ENCODE assay signal across 19 cellular contexts in the genomic region with DNA sequence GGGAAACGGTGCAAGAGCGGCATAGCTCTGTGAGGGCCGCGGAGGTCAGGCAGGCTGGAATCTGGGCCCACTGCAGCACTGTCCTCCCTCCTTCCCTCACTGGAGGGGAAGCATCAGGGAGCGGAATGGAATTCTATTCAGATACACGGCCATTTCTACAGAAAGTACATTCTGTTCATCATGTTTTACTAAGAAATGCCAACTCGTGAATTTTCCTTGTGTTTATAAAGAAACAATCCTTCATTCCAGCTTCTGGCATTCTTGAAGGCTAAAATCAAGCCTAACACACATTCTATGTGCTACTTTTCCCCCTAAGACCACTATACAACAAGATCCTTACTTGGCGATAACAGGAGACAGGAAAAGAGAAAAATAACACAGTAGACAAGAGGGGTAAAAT.
DNase-seq lines count a peak whose midpoint lies in the region; ATAC-seq and TF ChIP-seq lines count a peak whose summit lies in the region.
"Had no signal": no experiment of that assay in that cellular context is flagged by ENCODE, and none has a peak within 500 bp of the region (broad histone marks: within the 10 kb centered on the region; RNA-seq: fewer than 3 reads in every experiment).

No MANE protein-coding gene starts in this region.

- TF ChIP-seq EP300 in tibial nerve (IDR thresholded peaks at IDR 0.05): peak in 1 of 2 donors; percentile 41

- H3K27ac ChIP-seq in GM23338 (ENCODE audit: low read depth) (no peak overlapping the region), tibial nerve (peak overlapping the region; percentile 28 to 92 (median 72)), OCI-LY7 (ENCODE audit: low read depth, low read length, poor library complexity, severe bottlenecking) (no peak overlapping the region)
- H3K27ac ChIP-seq: BLaER1 treated with 17β-estradiol and CSF1 and Interleukin-3, amounts not matched to agents 10 nM and 100 nM had no signal

- ATAC-seq in GM23338 (peak; percentile 39; the same call in 2 of the 3 replicates), GM21390 (IDR thresholded peaks at IDR 0.05; ENCODE audit: unreplicated experiment) (no peak), GM18873 (IDR thresholded peaks at IDR 0.05; ENCODE audit: low FRiP score, unreplicated experiment) (no peak)
- ATAC-seq: CD8-positive, alpha-beta T cell; HCT116 had no signal

- no peak overlapping the region for H3K4me3 ChIP-seq in GM23338
- no peak overlapping the region for H3K4me3 ChIP-seq in tibial nerve
- no peak overlapping the region for H3K4me3 ChIP-seq in OCI-LY7 (ENCODE audit: low read depth, low read length, poor library complexity, severe bottlenecking)
- H3K4me3 ChIP-seq: BLaER1 treated with 17β-estradiol and CSF1 and Interleukin-3, amounts not matched to agents 10 nM and 100 nM had no signal

- H3K36me3 ChIP-seq in GM23338 (ENCODE audit: insufficient read depth): 0 out of 2 replicates have a peak, but pooled peaks cover 2% of the 10 kb centered on the region
- peaks cover 0 to 50% (median 6%) of the 10 kb centered on the region in 3 donors for H3K36me3 ChIP-seq in tibial nerve
- peaks cover 6% of the 10 kb centered on the region; the same call in 1 of the 2 replicates for H3K36me3 ChIP-seq in OCI-LY7 (ENCODE audit: insufficient read depth, low read length)

- no peak for DNase-seq in GM23338 (ENCODE audit: low spot score)
- no peak for DNase-seq in endothelial cell (ENCODE audit: low spot score)
- DNase-seq in neural crest cell (ENCODE audit: low read depth, low spot score): no peak
- no peak for DNase-seq in tibial nerve (ENCODE audit: low spot score in 2 of 2)
- no peak for DNase-seq in NCI-H748 treated with DMSO at 0.1 percent for 48 hours (lab: John Stamatoyannopoulos, UW)
- no peak for DNase-seq in OCI-LY7 (ENCODE audit: low spot score)
- DNase-seq: 8988T; Calu3; CD8-positive, alpha-beta T cell; GF-D8; GOT3; H7; HFFc6 had no signal

- peaks cover 5% of the 10 kb centered on the region for H3K36me3 Mint-ChIP-seq in GM23338 (ENCODE audit: low read depth)
- peaks cover 71% of the 10 kb centered on the region for H3K36me3 Mint-ChIP-seq in endothelial cell (ENCODE audit: low read depth, unreplicated experiment)
- peaks cover 19% of the 10 kb centered on the region for H3K36me3 Mint-ChIP-seq in neural crest cell (ENCODE audit: low read depth)
- H3K36me3 Mint-ChIP-seq: CD8-positive, alpha-beta T cell; IgD-negative memory B cell had no signal

- no peak overlapping the region for H2AFZ ChIP-seq in GM23338
- H2AFZ ChIP-seq in OCI-LY7 (ENCODE audit: low read length): no peak overlapping the region

- POLR2A ChIA-PET in OCI-LY7 (lab: Charles Lee): interaction anchor here (0.6 kb wide), 1 partner anchor 1815 kb away, joined by 4 read pairs; no protein-coding TSS in a partner anchor

- WGBS in tibial nerve, 2 donors: 38 to 47% methylated on average over 8 of the region's 8 CpGs

- H3K9me3 Mint-ChIP-seq in GM23338 (no peaks in the 10 kb centered on the region), endothelial cell (ENCODE audit: unreplicated experiment) (no peaks in the 10 kb centered on the region), neural crest cell (peaks cover 3% of the 10 kb centered on the region)
- H3K9me3 Mint-ChIP-seq: CD8-positive, alpha-beta T cell had no signal

- TF ChIP-seq CTCF in GM23338 (conservative IDR thresholded peaks at IDR 0.05; ENCODE audit: low read depth in 2 of 2) (no peak), endothelial cell (IDR thresholded peaks at IDR 0.05; ENCODE audit: unreplicated experiment) (no peak), neural crest cell (conservative IDR thresholded peaks at IDR 0.05) (no peak), tibial nerve (IDR thresholded peaks at IDR 0.05) (no peak), OCI-LY7 (conservative IDR thresholded peaks at IDR 0.05; ENCODE audit: low read length) (no peak)

- H3K9me3 ChIP-seq in tibial nerve (no peaks in the 10 kb centered on the region), OCI-LY7 (ENCODE audit: low read length) (no peaks in the 10 kb centered on the region)
- H3K9me3 ChIP-seq: BLaER1 treated with 17β-estradiol and CSF1 and Interleukin-3, amounts not matched to agents 10 nM and 100 nM had no signal

- BruUV-seq in OCI-LY7 (replicated peaks; lab: Mats Ljungman, UMichigan): no TSS peak

- H3K4me1 Mint-ChIP-seq in GM23338 (no peaks in the 10 kb centered on the region), endothelial cell (ENCODE audit: unreplicated experiment) (peaks cover 2% of the 10 kb centered on the region), neural crest cell (peaks cover 3% of the 10 kb centered on the region)
- H3K4me1 Mint-ChIP-seq: B cell, IgD-negative memory B cell had no signal

- H3K27me3 Mint-ChIP-seq in GM23338 (ENCODE audit: insufficient read depth, low read depth, poor library complexity) (no peaks in the 10 kb centered on the region), endothelial cell (ENCODE audit: unreplicated experiment) (peaks cover 20% of the 10 kb centered on the region), neural crest cell (ENCODE audit: low read depth) (no peaks in the 10 kb centered on the region)
- H3K27me3 Mint-ChIP-seq: B cell, IgD-negative memory B cell had no signal

- H3K79me2 ChIP-seq in GM23338 (replicated peaks; ENCODE audit: insufficient read depth): no peaks in the 10 kb centered on the region
- H3K79me2 ChIP-seq in OCI-LY7 (ENCODE audit: insufficient read depth, low read depth, low read length): no peaks in the 10 kb centered on the region

- no peaks in the 10 kb centered on the region for H3F3A ChIP-seq in GM23338 (replicated peaks; ENCODE audit: low read depth)

- no peaks in the 10 kb centered on the region; the same call in 1 of the 2 replicates for H4K20me1 ChIP-seq in GM23338 (replicated peaks; ENCODE audit: insufficient read depth)
- no peaks in the 10 kb centered on the region for H4K20me1 ChIP-seq in OCI-LY7 (ENCODE audit: insufficient read depth, low read length)
- H4K20me1 ChIP-seq: BLaER1 treated with 17β-estradiol and CSF1 and Interleukin-3, amounts not matched to agents 10 nM and 100 nM had no signal

- TF ChIP-seq POLR2A in tibial nerve (IDR thresholded peaks at IDR 0.05): no peak

- intact Hi-C loops in OCI-LY7 (cut with micrococcal nuclease; ENCODE audit: unreplicated experiment): no loop called here

- H3K4me1 ChIP-seq in GM23338 (ENCODE audit: insufficient read depth) (no peaks in the 10 kb centered on the region), tibial nerve (peaks cover 0 to 14% (median 8%) of the 10 kb centered on the region in 4 donors), OCI-LY7 (ENCODE audit: insufficient read depth, low read length, poor library complexity, severe bottlenecking) (no peaks in the 10 kb centered on the region)

- CTCF ChIA-PET in OCI-LY7 (lab: Charles Lee; ENCODE audit: unreplicated experiment): no interaction called here

- H3K27me3 ChIP-seq in GM23338 (ENCODE audit: insufficient read depth): no peaks in the 10 kb centered on the region
- H3K27me3 ChIP-seq in tibial nerve: no peaks in the 10 kb centered on the region
- H3K27me3 ChIP-seq: BLaER1 treated with 17β-estradiol and CSF1 and Interleukin-3, amounts not matched to agents 10 nM and 100 nM had no signal

- no peak overlapping the region for H3K4me2 ChIP-seq in GM23338
- H3K4me2 ChIP-seq in OCI-LY7 (ENCODE audit: low read length): no peak overlapping the region
- H3K4me2 ChIP-seq: BLaER1 treated with 17β-estradiol and CSF1 and Interleukin-3, amounts not matched to agents 10 nM and 100 nM had no signal

- H3K4me3 Mint-ChIP-seq in GM23338 (no peak overlapping the region), endothelial cell (ENCODE audit: unreplicated experiment) (peak overlapping the region; percentile 24), neural crest cell (no peak overlapping the region)
- H3K4me3 Mint-ChIP-seq: B cell; CD8-positive, alpha-beta T cell; HFFc6; IgD-negative memory B cell had no signal

- H3K27ac Mint-ChIP-seq in GM23338 (no peak overlapping the region), endothelial cell (ENCODE audit: unreplicated experiment) (no peak overlapping the region), neural crest cell (ENCODE audit: unreplicated experiment) (peak overlapping the region; percentile 9)
- H3K27ac Mint-ChIP-seq: B cell; CD8-positive, alpha-beta T cell; HFFc6; IgD-negative memory B cell had no signal

- no peaks in the 10 kb centered on the region; the same call in 1 of the 2 replicates for H3K9me2 ChIP-seq in GM23338 (ENCODE audit: insufficient read depth)
- H3K9me2 ChIP-seq in OCI-LY7 (ENCODE audit: insufficient read depth, low read length): no peaks in the 10 kb centered on the region

TF ChIP-seq in GM23338, 12 proteins besides CTCF, POLR2A, EP300 and RAD21 (continues in another document):
- no peak for TF ChIP-seq EZH2 (IDR thresholded peaks at IDR 0.05; ENCODE audit: low read depth, unreplicated experiment)
- TF ChIP-seq CREB1 (CRISPR knock-in tag; IDR thresholded peaks at IDR 0.05; ENCODE audit: low read depth): no peak
- no peak for TF ChIP-seq JUNB (IDR thresholded peaks at IDR 0.05; ENCODE audit: unreplicated experiment)
- TF ChIP-seq NANOG (IDR thresholded peaks at IDR 0.05; ENCODE audit: borderline replicate concordance): no peak
- TF ChIP-seq ZNF114 (CRISPR knock-in tag; IDR thresholded peaks at IDR 0.05): no peak
- no peak for TF ChIP-seq ETS1 (IDR thresholded peaks at IDR 0.05)
- no peak for TF ChIP-seq STAT1 (IDR thresholded peaks at IDR 0.05; ENCODE audit: unreplicated experiment)
- no peak for TF ChIP-seq POLR2AphosphoS5 (IDR thresholded peaks at IDR 0.05; ENCODE audit: low read depth)

Comparison
In these comparisons a context has a peak if more than half of its experiments do, and no peak if none do; other contexts are left out.
1. H3K27ac ChIP-seq: peak in tibial nerve (4 of 4); none in GM23338 (single experiment) and OCI-LY7 (single experiment).